Comparison of ENCODE assay signal across 9 cellular contexts in the genomic region with DNA sequence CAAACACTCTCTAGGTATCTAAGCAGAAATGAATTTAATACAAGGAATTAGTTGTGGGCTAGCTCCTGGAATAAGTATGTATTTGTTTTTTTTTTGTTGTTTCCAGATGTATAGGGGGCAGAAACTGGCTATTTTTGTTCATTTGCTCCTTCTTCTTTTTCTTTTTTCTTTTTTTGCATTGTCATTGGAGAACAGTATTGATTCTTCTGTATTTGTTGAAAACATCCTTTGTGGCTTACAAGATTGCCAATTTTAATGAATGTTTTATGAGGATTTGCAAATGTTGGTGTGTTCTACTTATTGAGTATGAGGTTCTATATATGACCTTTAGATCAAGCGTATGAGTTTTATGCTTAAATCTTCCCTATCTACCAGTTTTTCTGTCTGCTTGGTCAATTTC. TPM values are rescaled to one million over a fixed set of nuclear protein-coding genes. Genes with fewer than 3 reads are reported as not detected.
"Had no signal": no experiment of that assay in that cellular context is flagged by ENCODE, and none has a peak within 500 bp of the region (broad histone marks: within the 10 kb centered on the region; RNA-seq: fewer than 3 reads in every experiment).

No MANE protein-coding gene starts in this region.

- H3K4me3 Mint-ChIP-seq: IgD-negative memory B cell had no signal

- FAIRE-seq: HepG2, HTR-8/SVneo had no signal

- H3K9me3 Mint-ChIP-seq: IgD-negative memory B cell had no signal

- H3K9ac ChIP-seq: KMS-11 had no signal

- DNase-seq: IMR-90, KBM-7, KG1 had no signal

- H3K27ac ChIP-seq: HL-60, KMS-11 had no signal

- H3K4me2 ChIP-seq: KMS-11 had no signal

- H3K27ac Mint-ChIP-seq: IgD-negative memory B cell had no signal

- ATAC-seq: HepG2 had no signal

RNA-seq across cellular contexts. Expression of a gene that starts 22.6 kb away (rescaled TPM):
- total RNA-seq: HepG2, HT-29 had no signal
- polyA plus RNA-seq: HepG2, IgD-negative memory B cell had no signal
